8 cellular contexts compared by ENCODE assay signal in the genomic region with DNA sequence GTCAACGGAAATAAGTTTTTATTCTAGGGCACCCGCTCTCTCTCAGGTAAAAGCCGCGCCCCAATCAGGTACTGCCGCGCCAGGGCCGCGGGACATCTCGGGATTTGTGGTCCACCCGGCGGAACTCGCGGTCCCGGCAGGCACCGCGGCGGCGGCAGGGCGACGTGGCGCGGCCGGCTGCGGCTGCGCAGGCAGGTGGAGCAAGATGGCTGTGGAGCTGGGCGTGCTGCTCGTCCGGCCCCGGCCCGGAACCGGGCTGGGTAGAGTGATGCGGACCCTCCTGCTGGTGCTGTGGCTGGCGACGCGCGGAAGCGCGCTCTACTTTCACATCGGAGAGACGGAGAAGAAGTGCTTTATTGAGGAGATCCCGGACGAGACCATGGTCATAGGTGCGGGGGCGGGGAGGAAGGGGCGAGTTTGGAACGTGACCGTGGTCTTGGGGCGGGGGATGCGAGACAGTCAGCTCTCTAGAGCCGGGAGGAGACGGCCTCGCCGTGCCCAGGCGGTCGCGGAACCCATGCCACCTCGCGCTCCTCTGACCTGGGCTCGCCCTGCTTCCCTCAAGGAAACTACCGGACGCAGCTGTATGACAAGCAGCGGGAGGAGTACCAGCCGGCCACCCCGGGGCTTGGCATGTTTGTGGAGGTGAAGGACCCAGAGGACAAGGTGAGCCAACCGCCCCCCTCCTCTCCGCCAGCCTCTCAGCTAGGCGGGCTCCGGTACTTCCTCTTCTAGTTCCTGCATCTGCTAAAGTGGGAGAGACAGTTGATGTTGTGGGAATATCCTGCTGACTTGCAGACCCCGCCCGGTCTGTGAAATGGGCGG. TPM values are rescaled to one million over a fixed set of nuclear protein-coding genes. Genes with fewer than 3 reads are reported as not detected.
DNase-seq lines count a peak whose midpoint lies in the region; ATAC-seq, FAIRE-seq and TF ChIP-seq lines count a peak whose summit lies in the region.

A gene (plus strand): TSS at position 194 of the 825 bp plus-strand sequence. CDS start 12 bp downstream, at position 206.

- peak; percentile 93 for ATAC-seq in GM18520 (IDR thresholded peaks at IDR 0.05; ENCODE audit: unreplicated experiment)
- ATAC-seq in HG03045 (IDR thresholded peaks at IDR 0.05; ENCODE audit: unreplicated experiment), result peak; percentile 95

- TF ChIP-seq CTCF in keratinocyte (optimal IDR thresholded peaks at IDR 0.05 in 1 of 3, IDR thresholded peaks at IDR 0.05 in 1 of 3, conservative IDR thresholded peaks at IDR 0.05 in 1 of 3; ENCODE audit: extremely low read depth in 1 of 3, insufficient read depth in 2 of 3, low read length in 3 of 3), result peak in 1 of 3 experiments; percentile 16

- peak within 1 kb of the TSS; percentile 95 for H2AFZ ChIP-seq in ACC112 (ENCODE audit: low read length, unreplicated experiment)
- H2AFZ ChIP-seq in keratinocyte (ENCODE audit: control insufficient read depth, low read length), result peak within 1 kb of the TSS; percentile 92

- H3K4me3 ChIP-seq in ACC112 (ENCODE audit: low read depth, low read length), result peak within 1 kb of the TSS; percentile 90
- peak within 1 kb of the TSS; percentile 83 to 95 (median 89) for H3K4me3 ChIP-seq in keratinocyte (ENCODE audit: control insufficient read depth in 2 of 3, extremely low read depth in 1 of 3, insufficient read depth in 2 of 3, low read depth in 1 of 3, low read length in 3 of 3)

- FAIRE-seq in keratinocyte (lab: Jason Lieb, UNC), result no peak

- DNase-seq in NCI-H2196 (lab: John Stamatoyannopoulos, UW; ENCODE audit: unreplicated experiment), result peak; percentile 91
- peak; percentile 81 for DNase-seq in activated CD4-positive, alpha-beta T cell treated with anti-CD3 and anti-CD28 coated beads for 1 hour
- peak; percentile 14 to 38 for DNase-seq in cerebellar nuclear complex (lab: John Stamatoyannopoulos, UW)
- DNase-seq in keratinocyte (ENCODE audit: low read depth, low spot score), result no peak
- peak; percentile 77 to 81 (median 81) for DNase-seq in stimulated activated CD4-positive, alpha-beta T cell treated with anti-CD3 and anti-CD28 coated beads, Interleukin-12 subunit alpha, Interleukin-12 subunit beta, amount 100 ng/mL, for 48 hours (ENCODE audit: low read depth in 2 of 3, low spot score in 1 of 3)

- dilution Hi-C loops in keratinocyte (cut with MboI; ENCODE audit: extremely low pct_ligation_motif_present, low sequenced_read_pairs), result no loop called here

- peaks cover 23% of the 10 kb centered on the region for H3K79me2 ChIP-seq in ACC112 (ENCODE audit: control insufficient read depth, insufficient read depth, low read length, unreplicated experiment)
- H3K79me2 ChIP-seq in keratinocyte (ENCODE audit: control insufficient read depth, insufficient read depth, low read length), result peaks cover 27% of the 10 kb centered on the region

- no peaks in the 10 kb centered on the region for H3K9me3 ChIP-seq in keratinocyte (ENCODE audit: control insufficient read depth, low read depth, low read length)

- peak within 1 kb of the TSS; percentile 49 for H3K27ac ChIP-seq in ACC112 (ENCODE audit: low read depth, low read length)
- H3K27ac ChIP-seq in keratinocyte (ENCODE audit: control insufficient read depth, insufficient read depth, low read length), result peak within 1 kb of the TSS; percentile 88

- H3K27me3 ChIP-seq in ACC112 (ENCODE audit: insufficient read depth, low read length) (peaks cover 42% of the 10 kb centered on the region), keratinocyte (ENCODE audit: control insufficient read depth, extremely low read depth, insufficient read depth, low read length) (no peaks in the 10 kb centered on the region)

- H3K4me2 ChIP-seq in keratinocyte (ENCODE audit: control insufficient read depth, extremely low read depth, insufficient read depth, low read depth, low read length), result peak within 1 kb of the TSS; percentile 68

- peaks cover 7% of the 10 kb centered on the region for H3K4me1 ChIP-seq in ACC112 (ENCODE audit: control insufficient read depth, insufficient read depth, low read length, unreplicated experiment)
- H3K4me1 ChIP-seq in keratinocyte (ENCODE audit: control insufficient read depth, extremely low read depth, insufficient read depth, low read length), result peaks cover 6% of the 10 kb centered on the region

- H3K36me3 ChIP-seq in ACC112 (ENCODE audit: insufficient read depth, low read length) (peaks cover 34% of the 10 kb centered on the region; the same call in 1 of the 2 replicates), keratinocyte (ENCODE audit: control insufficient read depth in 2 of 2, extremely low read depth in 1 of 2, insufficient read depth in 2 of 2, low read length in 2 of 2) (peaks cover 36% of the 10 kb centered on the region in 2 experiments)

- peak within 1 kb of the TSS; percentile 95 for H3K9ac ChIP-seq in keratinocyte (ENCODE audit: control insufficient read depth, extremely low read depth, insufficient read depth, low read length)

- no peaks in the 10 kb centered on the region for H3K9me1 ChIP-seq in keratinocyte (ENCODE audit: control insufficient read depth, extremely low read depth, insufficient read depth, low read length)

- H4K20me1 ChIP-seq in keratinocyte (ENCODE audit: control insufficient read depth, extremely low read depth, insufficient read depth, low read length), result no peaks in the 10 kb centered on the region

RNA-seq across cellular contexts. Expression of the gene that starts here (rescaled TPM):
- polyA plus RNA-seq in keratinocyte, result 247 to 341 TPM (median 276 TPM) in 3 replicates
- 98.2 TPM for polyA plus RNA-seq in keratinocyte (2011; ENCODE audit: low read depth)
- polyA plus RNA-seq in keratinocyte (2011; cell fraction: cytosol; rRNA removed), result 171 and 186 TPM in 2 replicates
- 366 and 464 TPM in 2 replicates for polyA plus RNA-seq in keratinocyte (2011; cell fraction: nucleus; rRNA removed)
- polyA plus RNA-seq in keratinocyte (2012; ENCODE audit: low replicate concordance), result 218 and 294 TPM in 2 replicates
- 212 to 290 TPM (median 232 TPM) in 3 replicates for polyA minus RNA-seq in keratinocyte
- polyA minus RNA-seq in keratinocyte (2011; cell fraction: cytosol; rRNA and poly(A)+ RNA removed), result 147 TPM
- polyA minus RNA-seq in keratinocyte (2011; cell fraction: nucleus; rRNA and poly(A)+ RNA removed), result 132 and 170 TPM in 2 replicates
